Comparison of ENCODE assay signal across 1 cellular context in the genomic region with DNA sequence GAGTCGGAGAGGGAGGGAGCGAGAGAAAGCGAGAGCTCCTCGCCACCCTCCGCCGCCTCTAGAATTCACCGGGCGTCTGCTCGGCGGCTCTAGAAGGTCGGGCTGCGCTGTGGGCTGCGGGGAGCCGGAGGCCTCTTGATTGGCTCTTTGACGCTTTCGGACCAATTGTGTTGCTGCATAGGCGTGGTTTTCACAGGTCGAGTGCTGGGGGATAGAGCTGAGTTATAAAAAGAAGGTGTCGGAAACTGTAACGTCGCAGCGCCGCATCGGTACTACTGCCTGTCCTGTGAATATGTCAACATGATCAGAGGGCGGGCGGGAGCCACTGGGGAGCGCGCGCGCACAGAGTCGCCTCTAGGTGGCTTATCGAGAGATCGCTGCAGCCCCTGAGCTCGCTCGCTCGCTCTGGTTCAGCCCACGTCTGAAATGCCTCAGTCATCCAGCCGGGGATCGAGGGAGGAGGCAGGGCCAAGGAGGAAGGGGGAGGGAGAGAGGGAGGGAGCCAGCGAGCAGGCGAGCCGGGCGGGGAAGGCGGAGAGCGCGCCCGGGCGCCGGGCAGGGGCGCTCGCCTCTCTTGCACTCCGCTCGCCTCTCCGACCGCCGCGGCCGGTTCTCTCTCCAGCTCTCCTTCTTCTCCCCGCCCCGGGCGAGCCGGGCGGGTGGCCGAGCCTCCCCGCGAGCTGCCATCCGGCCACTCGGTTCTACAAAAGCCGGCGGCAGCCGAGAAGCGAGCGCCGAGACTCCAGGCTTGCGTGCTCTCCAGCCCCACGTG.
A peak's percentile ranks its signal among the peaks of the same experiment; 100 is the strongest.
TF ChIP-seq lines count a peak whose summit lies in the region.

A gene (minus strand): TSS at position 78 of the 772 bp plus-strand sequence. CDS start 975 bp downstream, outside the sequence.

TF ChIP-seq in K562, 482 proteins besides CTCF, POLR2A, EP300 and RAD21 (continued from another document):
- TF ChIP-seq, protein P1, sequence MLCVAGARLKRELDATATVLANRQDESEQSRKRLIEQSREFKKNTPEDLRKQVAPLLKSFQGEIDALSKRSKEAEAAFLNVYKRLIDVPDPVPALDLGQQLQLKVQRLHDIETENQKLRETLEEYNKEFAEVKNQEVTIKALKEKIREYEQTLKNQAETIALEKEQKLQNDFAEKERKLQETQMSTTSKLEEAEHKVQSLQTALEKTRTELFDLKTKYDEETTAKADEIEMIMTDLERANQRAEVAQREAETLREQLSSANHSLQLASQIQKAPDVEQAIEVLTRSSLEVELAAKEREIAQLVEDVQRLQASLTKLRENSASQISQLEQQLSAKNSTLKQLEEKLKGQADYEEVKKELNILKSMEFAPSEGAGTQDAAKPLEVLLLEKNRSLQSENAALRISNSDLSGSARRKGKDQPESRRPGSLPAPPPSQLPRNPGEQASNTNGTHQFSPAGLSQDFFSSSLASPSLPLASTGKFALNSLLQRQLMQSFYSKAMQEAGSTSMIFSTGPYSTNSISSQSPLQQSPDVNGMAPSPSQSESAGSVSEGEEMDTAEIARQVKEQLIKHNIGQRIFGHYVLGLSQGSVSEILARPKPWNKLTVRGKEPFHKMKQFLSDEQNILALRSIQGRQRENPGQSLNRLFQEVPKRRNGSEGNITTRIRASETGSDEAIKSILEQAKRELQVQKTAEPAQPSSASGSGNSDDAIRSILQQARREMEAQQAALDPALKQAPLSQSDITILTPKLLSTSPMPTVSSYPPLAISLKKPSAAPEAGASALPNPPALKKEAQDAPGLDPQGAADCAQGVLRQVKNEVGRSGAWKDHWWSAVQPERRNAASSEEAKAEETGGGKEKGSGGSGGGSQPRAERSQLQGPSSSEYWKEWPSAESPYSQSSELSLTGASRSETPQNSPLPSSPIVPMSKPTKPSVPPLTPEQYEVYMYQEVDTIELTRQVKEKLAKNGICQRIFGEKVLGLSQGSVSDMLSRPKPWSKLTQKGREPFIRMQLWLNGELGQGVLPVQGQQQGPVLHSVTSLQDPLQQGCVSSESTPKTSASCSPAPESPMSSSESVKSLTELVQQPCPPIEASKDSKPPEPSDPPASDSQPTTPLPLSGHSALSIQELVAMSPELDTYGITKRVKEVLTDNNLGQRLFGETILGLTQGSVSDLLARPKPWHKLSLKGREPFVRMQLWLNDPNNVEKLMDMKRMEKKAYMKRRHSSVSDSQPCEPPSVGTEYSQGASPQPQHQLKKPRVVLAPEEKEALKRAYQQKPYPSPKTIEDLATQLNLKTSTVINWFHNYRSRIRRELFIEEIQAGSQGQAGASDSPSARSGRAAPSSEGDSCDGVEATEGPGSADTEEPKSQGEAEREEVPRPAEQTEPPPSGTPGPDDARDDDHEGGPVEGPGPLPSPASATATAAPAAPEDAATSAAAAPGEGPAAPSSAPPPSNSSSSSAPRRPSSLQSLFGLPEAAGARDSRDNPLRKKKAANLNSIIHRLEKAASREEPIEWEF (CRISPR knock-in tag; IDR thresholded peaks at IDR 0.05) = no peak
- peak; percentile 55; the same call in 1 of the 2 replicates for TF ChIP-seq CXXC5 (CRISPR knock-in tag; IDR thresholded peaks at IDR 0.05)
- no peak for TF ChIP-seq HNRNPL (IDR thresholded peaks at IDR 0.05; ENCODE audit: low read depth, low read length)
- peak in 1 of 2 experiments; percentile 71; a peak in 2 of 4 replicates for TF ChIP-seq FOXA3 (CRISPR knock-in tag; conservative IDR thresholded peaks at IDR 0.05 in 1 of 2, IDR thresholded peaks at IDR 0.05 in 1 of 2)
- TF ChIP-seq, protein P2, sequence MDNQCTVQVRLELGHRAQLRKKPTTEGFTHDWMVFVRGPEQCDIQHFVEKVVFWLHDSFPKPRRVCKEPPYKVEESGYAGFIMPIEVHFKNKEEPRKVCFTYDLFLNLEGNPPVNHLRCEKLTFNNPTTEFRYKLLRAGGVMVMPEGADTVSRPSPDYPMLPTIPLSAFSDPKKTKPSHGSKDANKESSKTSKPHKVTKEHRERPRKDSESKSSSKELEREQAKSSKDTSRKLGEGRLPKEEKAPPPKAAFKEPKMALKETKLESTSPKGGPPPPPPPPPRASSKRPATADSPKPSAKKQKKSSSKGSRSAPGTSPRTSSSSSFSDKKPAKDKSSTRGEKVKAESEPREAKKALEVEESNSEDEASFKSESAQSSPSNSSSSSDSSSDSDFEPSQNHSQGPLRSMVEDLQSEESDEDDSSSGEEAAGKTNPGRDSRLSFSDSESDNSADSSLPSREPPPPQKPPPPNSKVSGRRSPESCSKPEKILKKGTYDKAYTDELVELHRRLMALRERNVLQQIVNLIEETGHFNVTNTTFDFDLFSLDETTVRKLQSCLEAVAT (IDR thresholded peaks at IDR 0.05) = peak in 1 of 2 experiments; percentile 92; a peak in 2 of 4 replicates
- 0 out of 2 replicates have a peak, but pooled peaks have one; percentile 46 for TF ChIP-seq ZNF263 (CRISPR knock-in tag; IDR thresholded peaks at IDR 0.05; ENCODE audit: borderline replicate concordance)
- TF ChIP-seq, protein P3, sequence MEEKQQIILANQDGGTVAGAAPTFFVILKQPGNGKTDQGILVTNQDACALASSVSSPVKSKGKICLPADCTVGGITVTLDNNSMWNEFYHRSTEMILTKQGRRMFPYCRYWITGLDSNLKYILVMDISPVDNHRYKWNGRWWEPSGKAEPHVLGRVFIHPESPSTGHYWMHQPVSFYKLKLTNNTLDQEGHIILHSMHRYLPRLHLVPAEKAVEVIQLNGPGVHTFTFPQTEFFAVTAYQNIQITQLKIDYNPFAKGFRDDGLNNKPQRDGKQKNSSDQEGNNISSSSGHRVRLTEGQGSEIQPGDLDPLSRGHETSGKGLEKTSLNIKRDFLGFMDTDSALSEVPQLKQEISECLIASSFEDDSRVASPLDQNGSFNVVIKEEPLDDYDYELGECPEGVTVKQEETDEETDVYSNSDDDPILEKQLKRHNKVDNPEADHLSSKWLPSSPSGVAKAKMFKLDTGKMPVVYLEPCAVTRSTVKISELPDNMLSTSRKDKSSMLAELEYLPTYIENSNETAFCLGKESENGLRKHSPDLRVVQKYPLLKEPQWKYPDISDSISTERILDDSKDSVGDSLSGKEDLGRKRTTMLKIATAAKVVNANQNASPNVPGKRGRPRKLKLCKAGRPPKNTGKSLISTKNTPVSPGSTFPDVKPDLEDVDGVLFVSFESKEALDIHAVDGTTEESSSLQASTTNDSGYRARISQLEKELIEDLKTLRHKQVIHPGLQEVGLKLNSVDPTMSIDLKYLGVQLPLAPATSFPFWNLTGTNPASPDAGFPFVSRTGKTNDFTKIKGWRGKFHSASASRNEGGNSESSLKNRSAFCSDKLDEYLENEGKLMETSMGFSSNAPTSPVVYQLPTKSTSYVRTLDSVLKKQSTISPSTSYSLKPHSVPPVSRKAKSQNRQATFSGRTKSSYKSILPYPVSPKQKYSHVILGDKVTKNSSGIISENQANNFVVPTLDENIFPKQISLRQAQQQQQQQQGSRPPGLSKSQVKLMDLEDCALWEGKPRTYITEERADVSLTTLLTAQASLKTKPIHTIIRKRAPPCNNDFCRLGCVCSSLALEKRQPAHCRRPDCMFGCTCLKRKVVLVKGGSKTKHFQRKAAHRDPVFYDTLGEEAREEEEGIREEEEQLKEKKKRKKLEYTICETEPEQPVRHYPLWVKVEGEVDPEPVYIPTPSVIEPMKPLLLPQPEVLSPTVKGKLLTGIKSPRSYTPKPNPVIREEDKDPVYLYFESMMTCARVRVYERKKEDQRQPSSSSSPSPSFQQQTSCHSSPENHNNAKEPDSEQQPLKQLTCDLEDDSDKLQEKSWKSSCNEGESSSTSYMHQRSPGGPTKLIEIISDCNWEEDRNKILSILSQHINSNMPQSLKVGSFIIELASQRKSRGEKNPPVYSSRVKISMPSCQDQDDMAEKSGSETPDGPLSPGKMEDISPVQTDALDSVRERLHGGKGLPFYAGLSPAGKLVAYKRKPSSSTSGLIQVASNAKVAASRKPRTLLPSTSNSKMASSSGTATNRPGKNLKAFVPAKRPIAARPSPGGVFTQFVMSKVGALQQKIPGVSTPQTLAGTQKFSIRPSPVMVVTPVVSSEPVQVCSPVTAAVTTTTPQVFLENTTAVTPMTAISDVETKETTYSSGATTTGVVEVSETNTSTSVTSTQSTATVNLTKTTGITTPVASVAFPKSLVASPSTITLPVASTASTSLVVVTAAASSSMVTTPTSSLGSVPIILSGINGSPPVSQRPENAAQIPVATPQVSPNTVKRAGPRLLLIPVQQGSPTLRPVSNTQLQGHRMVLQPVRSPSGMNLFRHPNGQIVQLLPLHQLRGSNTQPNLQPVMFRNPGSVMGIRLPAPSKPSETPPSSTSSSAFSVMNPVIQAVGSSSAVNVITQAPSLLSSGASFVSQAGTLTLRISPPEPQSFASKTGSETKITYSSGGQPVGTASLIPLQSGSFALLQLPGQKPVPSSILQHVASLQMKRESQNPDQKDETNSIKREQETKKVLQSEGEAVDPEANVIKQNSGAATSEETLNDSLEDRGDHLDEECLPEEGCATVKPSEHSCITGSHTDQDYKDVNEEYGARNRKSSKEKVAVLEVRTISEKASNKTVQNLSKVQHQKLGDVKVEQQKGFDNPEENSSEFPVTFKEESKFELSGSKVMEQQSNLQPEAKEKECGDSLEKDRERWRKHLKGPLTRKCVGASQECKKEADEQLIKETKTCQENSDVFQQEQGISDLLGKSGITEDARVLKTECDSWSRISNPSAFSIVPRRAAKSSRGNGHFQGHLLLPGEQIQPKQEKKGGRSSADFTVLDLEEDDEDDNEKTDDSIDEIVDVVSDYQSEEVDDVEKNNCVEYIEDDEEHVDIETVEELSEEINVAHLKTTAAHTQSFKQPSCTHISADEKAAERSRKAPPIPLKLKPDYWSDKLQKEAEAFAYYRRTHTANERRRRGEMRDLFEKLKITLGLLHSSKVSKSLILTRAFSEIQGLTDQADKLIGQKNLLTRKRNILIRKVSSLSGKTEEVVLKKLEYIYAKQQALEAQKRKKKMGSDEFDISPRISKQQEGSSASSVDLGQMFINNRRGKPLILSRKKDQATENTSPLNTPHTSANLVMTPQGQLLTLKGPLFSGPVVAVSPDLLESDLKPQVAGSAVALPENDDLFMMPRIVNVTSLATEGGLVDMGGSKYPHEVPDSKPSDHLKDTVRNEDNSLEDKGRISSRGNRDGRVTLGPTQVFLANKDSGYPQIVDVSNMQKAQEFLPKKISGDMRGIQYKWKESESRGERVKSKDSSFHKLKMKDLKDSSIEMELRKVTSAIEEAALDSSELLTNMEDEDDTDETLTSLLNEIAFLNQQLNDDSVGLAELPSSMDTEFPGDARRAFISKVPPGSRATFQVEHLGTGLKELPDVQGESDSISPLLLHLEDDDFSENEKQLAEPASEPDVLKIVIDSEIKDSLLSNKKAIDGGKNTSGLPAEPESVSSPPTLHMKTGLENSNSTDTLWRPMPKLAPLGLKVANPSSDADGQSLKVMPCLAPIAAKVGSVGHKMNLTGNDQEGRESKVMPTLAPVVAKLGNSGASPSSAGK (IDR thresholded peaks at IDR 0.05) = peak; percentile 10
- TF ChIP-seq MEIS2 (IDR thresholded peaks at IDR 0.05; ENCODE audit: partially characterized antibody) = peak; percentile 15
TF ChIP-seq in K562: peak in this region for 35.
